ENCODE assay signal across 7 cellular contexts in genomic region chr13:62320129-62320724, GRCh38.
A peak's percentile ranks its signal among the peaks of the same experiment; 100 is the strongest.
DNase-seq lines count a peak whose midpoint lies in the region; ATAC-seq and FAIRE-seq lines count a peak whose summit lies in the region.

No MANE protein-coding gene starts in this region.

- peak; percentile 93 for FAIRE-seq in endometrium (lab: Jason Lieb, UNC)

- ATAC-seq in GM18511 (IDR thresholded peaks at IDR 0.05; ENCODE audit: unreplicated experiment) (peak; percentile 83), HG03439 (IDR thresholded peaks at IDR 0.05; ENCODE audit: unreplicated experiment) (peak; percentile 75), HG03039 (IDR thresholded peaks at IDR 0.05; ENCODE audit: unreplicated experiment) (no peak)

- no peak overlapping the region for H3K4me3 ChIP-seq in skeletal muscle cell (ENCODE audit: low read depth, low read length)

- DNase-seq in NCI-H82 (lab: John Stamatoyannopoulos, UW), result peak; percentile 82
- DNase-seq in skeletal muscle cell (ENCODE audit: low read depth), result peak; percentile 25
- DNase-seq in stimulated activated naive CD4-positive, alpha-beta T cell (lab: John Stamatoyannopoulos, UW), result no peak

Comparison
In these comparisons a context has a peak if more than half of its experiments do, and no peak if none do; other contexts are left out.
1. DNase-seq: peak in NCI-H82 (single experiment) and skeletal muscle cell (single experiment); none in stimulated activated naive CD4-positive, alpha-beta T cell (0 of 6).